Comparison of ENCODE assay signal across 19 cellular contexts in the genomic region with DNA sequence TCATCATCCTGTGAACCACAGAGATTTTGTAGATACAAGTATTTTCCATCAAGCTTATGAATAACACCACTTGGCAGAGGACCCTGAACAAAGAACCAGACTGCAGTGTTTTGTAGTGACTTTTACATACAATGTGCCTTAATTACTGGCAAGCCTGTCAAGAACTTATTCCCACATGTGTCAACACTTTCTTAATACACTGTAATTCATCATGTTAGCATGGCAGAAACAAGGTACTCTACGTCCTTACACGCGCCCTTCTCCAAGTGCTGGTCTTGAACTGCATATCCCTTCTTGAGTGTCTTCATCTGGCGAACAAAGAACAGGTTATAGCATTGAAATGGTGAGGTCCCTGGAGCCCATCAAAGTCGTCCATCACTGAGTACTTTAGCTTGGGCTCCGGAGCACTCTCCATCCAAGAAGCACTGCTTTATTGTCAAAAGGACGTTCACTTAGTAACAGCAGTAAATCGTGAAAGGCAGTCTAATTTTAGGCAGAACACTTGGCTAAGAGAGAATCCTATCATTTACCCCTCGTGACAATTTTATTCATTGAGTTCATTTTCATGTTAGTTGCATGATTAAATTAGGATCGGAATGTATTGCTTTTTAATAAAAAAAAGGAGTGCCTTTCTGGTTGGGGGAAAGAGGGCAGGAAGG.
"Had no signal": no experiment of that assay in that cellular context is flagged by ENCODE, and none has a peak within 500 bp of the region (broad histone marks: within the 10 kb centered on the region; RNA-seq: fewer than 3 reads in every experiment).

No MANE protein-coding gene starts in this region.

- H3K9me3 Mint-ChIP-seq: activated naive CD4-positive, alpha-beta T cell treated with anti-CD3 and anti-CD28 coated beads, Interleukin-2, amount 10 ng/mL, durations not matched to agents 7 days and 5 days; activated T-helper 2 cell treated with anti-CD3 and anti-CD28 coated beads, Interferon-gamma antibody, Interleukin-2, Interleukin-4, amounts not matched to agents 10 μg/mL and 5 μg/mL and 100 μg/mL, durations not matched to agents 14 hours and 24 hours and 36 hours; nephron progenitor cell had no signal

- H3K36me3 ChIP-seq: colonic mucosa, esophagus muscularis mucosa, transverse colon, vagina had no signal

- H3K27ac ChIP-seq: colonic mucosa, foreskin keratinocyte, transverse colon, vagina, VCaP had no signal

- H3K4me1 Mint-ChIP-seq: activated CD8-positive, alpha-beta memory T cell treated with anti-CD3 and anti-CD28 coated beads, Interleukin-2, amount 10 ng/mL, durations not matched to agents 7 days and 5 days; activated naive CD4-positive, alpha-beta T cell treated with anti-CD3 and anti-CD28 coated beads, Interleukin-2, amount 10 ng/mL, durations not matched to agents 7 days and 5 days; immature natural killer cell had no signal

- H3K27me3 ChIP-seq: colonic mucosa, esophagus muscularis mucosa, transverse colon, vagina had no signal

- H3K9me3 ChIP-seq: colonic mucosa, esophagus muscularis mucosa, transverse colon, vagina had no signal

- H3K36me3 Mint-ChIP-seq: activated CD8-positive, alpha-beta memory T cell treated with anti-CD3 and anti-CD28 coated beads, Interleukin-2, amount 10 ng/mL, durations not matched to agents 7 days and 5 days; activated naive CD4-positive, alpha-beta T cell treated with anti-CD3 and anti-CD28 coated beads, Interleukin-2, amount 10 ng/mL, durations not matched to agents 7 days and 5 days; immature natural killer cell had no signal

- H3K4me3 ChIP-seq: colonic mucosa, esophagus muscularis mucosa, transverse colon, vagina had no signal

- H3K4me1 ChIP-seq: colonic mucosa, foreskin keratinocyte, transverse colon had no signal

- H3K27ac Mint-ChIP-seq: activated CD8-positive, alpha-beta memory T cell treated with anti-CD3 and anti-CD28 coated beads, Interleukin-2, amount 10 ng/mL, durations not matched to agents 7 days and 5 days; activated naive CD4-positive, alpha-beta T cell treated with anti-CD3 and anti-CD28 coated beads, Interleukin-2, amount 10 ng/mL, durations not matched to agents 7 days and 5 days; activated T-helper 2 cell treated with anti-CD3 and anti-CD28 coated beads, Interferon-gamma antibody, Interleukin-2, Interleukin-4, amounts not matched to agents 10 μg/mL and 5 μg/mL and 100 μg/mL, durations not matched to agents 14 hours and 24 hours and 36 hours; immature natural killer cell; nephron progenitor cell had no signal

- H3K27me3 Mint-ChIP-seq: activated naive CD4-positive, alpha-beta T cell treated with anti-CD3 and anti-CD28 coated beads, Interleukin-2, amount 10 ng/mL, durations not matched to agents 7 days and 5 days had no signal

- DNase-seq: activated CD4-positive, alpha-beta T cell treated with anti-CD3 and anti-CD28 coated beads, Interleukin-2, amount 50 U/mL, for 48 hours; activated CD8-positive, alpha-beta memory T cell treated with anti-CD3 and anti-CD28 coated beads, Interleukin-2, amount 10 ng/mL, durations not matched to agents 7 days and 5 days; activated naive CD4-positive, alpha-beta T cell treated with anti-CD3 and anti-CD28 coated beads, Interleukin-2, amount 10 ng/mL, durations not matched to agents 7 days and 5 days; activated T-cell treated with anti-CD3 and anti-CD28 coated beads, Interleukin-2, amount 50 U/mL, for 1 hour; central memory CD4-positive, alpha-beta T cell; colonic mucosa; foreskin keratinocyte; head of caudate nucleus; immature natural killer cell; mesendoderm; nephron progenitor cell; stimulated activated CD4-positive, alpha-beta T cell treated with anti-CD3 and anti-CD28 coated beads, Interleukin-4, amount 100 ng/mL, for 24 hours; stimulated activated naive CD4-positive, alpha-beta T cell treated with Interleukin-2 at 50 U/mL for 16 hours; T-helper 9 cell; transverse colon had no signal

- H3K4me3 Mint-ChIP-seq: activated CD8-positive, alpha-beta memory T cell treated with anti-CD3 and anti-CD28 coated beads, Interleukin-2, amount 10 ng/mL, durations not matched to agents 7 days and 5 days; activated naive CD4-positive, alpha-beta T cell treated with anti-CD3 and anti-CD28 coated beads, Interleukin-2, amount 10 ng/mL, durations not matched to agents 7 days and 5 days; immature natural killer cell; nephron progenitor cell had no signal
